19 cellular contexts compared by ENCODE assay signal in genomic region chr12:14267724-14268123, GRCh38.
DNase-seq lines count a peak whose midpoint lies in the region; FAIRE-seq and TF ChIP-seq lines count a peak whose summit lies in the region.
"Had no signal": no experiment of that assay in that cellular context is flagged by ENCODE, and none has a peak within 500 bp of the region (broad histone marks: within the 10 kb centered on the region; RNA-seq: fewer than 3 reads in every experiment).

No MANE protein-coding gene starts in this region.

- no peak for TF ChIP-seq EP300 in SK-N-SH (IDR thresholded peaks at IDR 0.05; ENCODE audit: borderline replicate concordance in 1 of 2, low read depth in 1 of 2, low read length in 1 of 2)

- H4K8ac ChIP-seq in mesendoderm (ENCODE audit: low read depth, low read length), result no peak overlapping the region

- H3K9me3 ChIP-seq in HUES6 (ENCODE audit: control insufficient read depth, insufficient read depth, low read depth, low read length), result peaks cover 28% of the 10 kb centered on the region
- no peaks in the 10 kb centered on the region for H3K9me3 ChIP-seq in astrocyte (ENCODE audit: insufficient read depth, low read depth, low read length)
- H3K9me3 ChIP-seq in SK-N-SH, result no peaks in the 10 kb centered on the region

- H3K79me1 ChIP-seq in mesendoderm (ENCODE audit: low read length), result no peaks in the 10 kb centered on the region

- H3K9me2 ChIP-seq in SK-N-SH, result no peaks in the 10 kb centered on the region

- TF ChIP-seq CTCF in astrocyte (IDR thresholded peaks at IDR 0.05; ENCODE audit: insufficient read depth, low read depth, low read length) (no peak), progenitor cell of endocrine pancreas (IDR thresholded peaks at IDR 0.05; ENCODE audit: unreplicated experiment) (no peak), SK-N-SH (IDR thresholded peaks at IDR 0.05) (no peak), dorsolateral prefrontal cortex (IDR thresholded peaks at IDR 0.05 in 54 of 56, conservative IDR thresholded peaks at IDR 0.05 in 2 of 56; ENCODE audit: low read depth in 1 of 56, partially characterized antibody in 56 of 56) (no peak)

- FAIRE-seq in astrocyte (lab: Jason Lieb, UNC), result no peak
- FAIRE-seq: GM19239, HepG2 had no signal

- peak overlapping the region; percentile 85 for H3K23ac ChIP-seq in mesendoderm (ENCODE audit: low read length)

- no CpG with 5 or more reads among the region's 7 CpGs for WGBS in mesendoderm (ENCODE audit: extremely low coverage, insufficient coverage, low lambda C conversion rate)
- WGBS in SK-N-SH (ENCODE audit: low lambda C conversion rate), result 49% methylated on average over 6 of the region's 7 CpGs

- H3K27me3 ChIP-seq in HUES6 (ENCODE audit: control insufficient read depth, insufficient read depth, low read length) (no peaks in the 10 kb centered on the region), astrocyte (ENCODE audit: insufficient read depth, low read length) (no peaks in the 10 kb centered on the region), mesendoderm (ENCODE audit: insufficient read depth, low read length, poor library complexity) (no peaks in the 10 kb centered on the region), SK-N-SH (ENCODE audit: insufficient read depth) (no peaks in the 10 kb centered on the region), dorsolateral prefrontal cortex (no peaks in the 10 kb centered on the region)

- no peak overlapping the region for H3K4me3 Mint-ChIP-seq in astrocyte (ENCODE audit: unreplicated experiment)
- no peak overlapping the region for H3K4me3 Mint-ChIP-seq in progenitor cell of endocrine pancreas (ENCODE audit: low read depth)

- H3K79me2 ChIP-seq in astrocyte (ENCODE audit: insufficient read depth, low read length) (no peaks in the 10 kb centered on the region), mesendoderm (ENCODE audit: control insufficient read depth, insufficient read depth, low read length) (no peaks in the 10 kb centered on the region), SK-N-SH (ENCODE audit: insufficient read depth) (no peaks in the 10 kb centered on the region)

- peak overlapping the region; percentile 29 for H2BK120ac ChIP-seq in mesendoderm (ENCODE audit: low read depth, low read length)

- peak overlapping the region; percentile 96 for H2BK5ac ChIP-seq in mesendoderm (ENCODE audit: low read length)

- peaks cover 2% of the 10 kb centered on the region for H3K36me3 Mint-ChIP-seq in astrocyte (ENCODE audit: low read depth, unreplicated experiment)
- H3K36me3 Mint-ChIP-seq in progenitor cell of endocrine pancreas (ENCODE audit: insufficient read depth), result peaks cover 11% of the 10 kb centered on the region

- TF ChIP-seq RAD21 in SK-N-SH (IDR thresholded peaks at IDR 0.05; ENCODE audit: low read length), result no peak

- H3K56ac ChIP-seq in mesendoderm (ENCODE audit: low read length), result peak overlapping the region; percentile 81

- peaks cover 27% of the 10 kb centered on the region for H3K9me3 Mint-ChIP-seq in astrocyte (ENCODE audit: unreplicated experiment)
- H3K9me3 Mint-ChIP-seq in progenitor cell of endocrine pancreas (ENCODE audit: low read depth), result peaks cover 27% of the 10 kb centered on the region

- no peak overlapping the region for H4K5ac ChIP-seq in mesendoderm (ENCODE audit: low read length)

- H3K4me1 Mint-ChIP-seq in astrocyte (ENCODE audit: low read depth, unreplicated experiment) (no peaks in the 10 kb centered on the region), progenitor cell of endocrine pancreas (ENCODE audit: low read depth) (peaks cover 20% of the 10 kb centered on the region)

- H2BK15ac ChIP-seq in mesendoderm (replicated peaks; ENCODE audit: low read depth), result peak overlapping the region; percentile 38

- H3K9ac ChIP-seq in HUES6 (ENCODE audit: low read length) (peak overlapping the region; percentile 64), astrocyte (ENCODE audit: low read length) (no peak overlapping the region), mesendoderm (ENCODE audit: low read length) (peak overlapping the region; percentile 60), SK-N-SH (no peak overlapping the region)
- H3K9ac ChIP-seq: KMS-11 had no signal

- H4K20me1 ChIP-seq in astrocyte (ENCODE audit: insufficient read depth, low read length) (no peaks in the 10 kb centered on the region), SK-N-SH (ENCODE audit: insufficient read depth) (no peaks in the 10 kb centered on the region)

- H3K27ac ChIP-seq in HUES6 (ENCODE audit: low read depth, low read length), result peak overlapping the region; percentile 49; the same call in 1 of the 2 replicates
- H3K27ac ChIP-seq in astrocyte (ENCODE audit: low read depth, low read length), result no peak overlapping the region
- H3K27ac ChIP-seq in mesendoderm (ENCODE audit: low read depth, low read length), result peak overlapping the region; percentile 90
- no peak overlapping the region for H3K27ac ChIP-seq in SK-N-SH (ENCODE audit: low read depth in 2 of 2, low read length in 1 of 2)
- H3K27ac ChIP-seq in dorsolateral prefrontal cortex, result no peak overlapping the region
- H3K27ac ChIP-seq: KMS-11 had no signal

- H3K4me1 ChIP-seq in HUES6 (ENCODE audit: control insufficient read depth, insufficient read depth, low read length) (peaks cover 13% of the 10 kb centered on the region), astrocyte (ENCODE audit: insufficient read depth, low read length) (no peaks in the 10 kb centered on the region), mesendoderm (ENCODE audit: control insufficient read depth, low read depth, low read length) (peaks cover 8% of the 10 kb centered on the region), SK-N-SH (ENCODE audit: control insufficient read depth in 1 of 2, insufficient read depth in 2 of 2, low read depth in 1 of 2, low read length in 1 of 2) (no peaks in the 10 kb centered on the region)

- H2AFZ ChIP-seq in astrocyte (ENCODE audit: low read depth, low read length) (peak overlapping the region; percentile 18), SK-N-SH (ENCODE audit: low read depth) (no peak overlapping the region)

- H3K18ac ChIP-seq in mesendoderm (ENCODE audit: low read length), result peak overlapping the region; percentile 25

- CTCF ChIA-PET in SK-N-SH (lab: Yijun Ruan, JAX), result no interaction called here

- H3K4me3 ChIP-seq in HUES6 (ENCODE audit: low read depth, low read length), result no peak overlapping the region
- no peak overlapping the region for H3K4me3 ChIP-seq in astrocyte (ENCODE audit: insufficient read depth, low read depth, low read length)
- no peak overlapping the region for H3K4me3 ChIP-seq in mesendoderm (ENCODE audit: low read length)
- H3K4me3 ChIP-seq in SK-N-SH (ENCODE audit: low read depth in 2 of 2, low read length in 1 of 2), result no peak overlapping the region
- H3K4me3 ChIP-seq in dorsolateral prefrontal cortex, result no peak overlapping the region

- no peak overlapping the region for H3K27ac Mint-ChIP-seq in astrocyte (ENCODE audit: unreplicated experiment)
- peak overlapping the region; percentile 89 for H3K27ac Mint-ChIP-seq in progenitor cell of endocrine pancreas

- no peak overlapping the region for H3K4ac ChIP-seq in mesendoderm (ENCODE audit: low read depth, low read length)

- no peaks in the 10 kb centered on the region for H3K27me3 Mint-ChIP-seq in astrocyte (ENCODE audit: low read depth, unreplicated experiment)
- H3K27me3 Mint-ChIP-seq in progenitor cell of endocrine pancreas, result no peaks in the 10 kb centered on the region

- POLR2A ChIA-PET in SK-N-SH (lab: Yijun Ruan, JAX), result no interaction called here

- H2AK5ac ChIP-seq in mesendoderm (ENCODE audit: low read length), result peak overlapping the region; percentile 18

- no peaks in the 10 kb centered on the region for H3F3A ChIP-seq in SK-N-SH (replicated peaks; ENCODE audit: insufficient read depth)

- DNase-seq in astrocyte (ENCODE audit: low read depth), result no peak
- DNase-seq in mesendoderm, result no peak
- DNase-seq in progenitor cell of endocrine pancreas (ENCODE audit: low spot score, unreplicated experiment), result no peak
- no peak for DNase-seq in SK-N-SH
- DNase-seq in DMS53 treated with DMSO at 0.1 percent for 48 hours (lab: John Stamatoyannopoulos, UW; ENCODE audit: unreplicated experiment), result no peak
- DNase-seq in activated CD4-positive, alpha-beta T cell treated with anti-CD3 and anti-CD28 coated beads, Interleukin-2, amount 50 U/mL, for 4 hours, result no peak
- no peak for DNase-seq in dorsolateral prefrontal cortex
- DNase-seq: Caco-2; CD4-positive, CD25-positive, alpha-beta regulatory T cell; DMS153; EL; NCI-H1048; NCI-H226; NCI-H524 treated with DMSO at 0.1 percent for 48 hours; SHP77 had no signal

- intact Hi-C loops in dorsolateral prefrontal cortex (cut with DNase I), result no loop called here

- no peak overlapping the region for H3K4me2 ChIP-seq in astrocyte (ENCODE audit: low read length)
- H3K4me2 ChIP-seq in mesendoderm (ENCODE audit: low read length), result peak overlapping the region; percentile 8
- no peak overlapping the region for H3K4me2 ChIP-seq in SK-N-SH
- H3K4me2 ChIP-seq: KMS-11 had no signal

- H3K36me3 ChIP-seq in HUES6 (ENCODE audit: control insufficient read depth, insufficient read depth, low read length), result no peaks in the 10 kb centered on the region
- H3K36me3 ChIP-seq in astrocyte (ENCODE audit: insufficient read depth, low read length), result no peaks in the 10 kb centered on the region
- no peaks in the 10 kb centered on the region for H3K36me3 ChIP-seq in mesendoderm (ENCODE audit: control insufficient read depth, insufficient read depth, low read length)
- no peaks in the 10 kb centered on the region for H3K36me3 ChIP-seq in SK-N-SH (replicated peaks in 1 of 2; ENCODE audit: control insufficient read depth in 1 of 2, insufficient read depth in 2 of 2, low read length in 1 of 2)

TF ChIP-seq in SK-N-SH, 30 proteins besides CTCF, POLR2A, EP300 and RAD21 (continues in another document):
- TF ChIP-seq POLR2AphosphoS5 (IDR thresholded peaks at IDR 0.05; ENCODE audit: low read depth, low read length) (no peak), IRF3 (IDR thresholded peaks at IDR 0.05; ENCODE audit: low read depth, low read length) (no peak), RFX5 (IDR thresholded peaks at IDR 0.05; ENCODE audit: low read length) (no peak), USF1 (IDR thresholded peaks at IDR 0.05; ENCODE audit: borderline replicate concordance, low read depth) (no peak), MEF2A (IDR thresholded peaks at IDR 0.05; ENCODE audit: borderline replicate concordance, low read depth) (no peak)

Comparison
In these comparisons a context has a peak if more than half of its experiments do, and no peak if none do; other contexts are left out.
1. H3K27ac ChIP-seq: peak in HUES6 (single experiment) and mesendoderm (single experiment); none in astrocyte (single experiment), SK-N-SH (0 of 2) and dorsolateral prefrontal cortex (0 of 59).
2. H3K9ac ChIP-seq: peak in HUES6 (single experiment) and mesendoderm (single experiment); none in astrocyte (single experiment) and SK-N-SH (single experiment).